Comparison of ENCODE assay signal across 13 cellular contexts in genomic region chr1:53366901-53367502, GRCh38. TPM values are rescaled to one million over a fixed set of nuclear protein-coding genes. Genes with fewer than 3 reads are reported as not detected.
DNase-seq lines count a peak whose midpoint lies in the region; ATAC-seq and FAIRE-seq lines count a peak whose summit lies in the region.
"Had no signal": no experiment of that assay in that cellular context is flagged by ENCODE, and none has a peak within 500 bp of the region (broad histone marks: within the 10 kb centered on the region; RNA-seq: fewer than 3 reads in every experiment).

No MANE protein-coding gene starts in this region.

- no peaks in the 10 kb centered on the region for H3K9me3 Mint-ChIP-seq in activated naive CD4-positive, alpha-beta T cell treated with anti-CD3 and anti-CD28 coated beads, Interleukin-2, amount 50 U/mL, for 72 hours
- H3K9me3 Mint-ChIP-seq in T-cell, result no peaks in the 10 kb centered on the region

- FAIRE-seq in urothelium cell line (lab: Jason Lieb, UNC), result no peak

- CTCF ChIA-PET in T-cell (lab: Charles Lee), result interaction anchor here in 1 of 2 donors (0.6 kb wide), 1 partner anchor 149 kb away, joined by 5 read pairs; no protein-coding TSS in a partner anchor

- ATAC-seq in activated naive CD4-positive, alpha-beta T cell treated with anti-CD3 and anti-CD28 coated beads, Interleukin-2, amount 50 U/mL, for 72 hours, result no peak
- ATAC-seq in T-cell (replicated peaks in 1 of 4), result no peak
- ATAC-seq in GM21619 (IDR thresholded peaks at IDR 0.05; ENCODE audit: unreplicated experiment), result no peak

- H3K4me1 Mint-ChIP-seq in T-cell, result peaks cover 28 to 39% (median 35%) of the 10 kb centered on the region in 3 donors

- peak overlapping the region in 2 of 3 donors; percentile 85 to 90 for H3K4me3 Mint-ChIP-seq in T-cell

- peak in 1 of 2 donors; percentile 26 for DNase-seq in activated naive CD4-positive, alpha-beta T cell treated with anti-CD3 and anti-CD28 coated beads, Interleukin-2, amount 50 U/mL, for 72 hours (ENCODE audit: low spot score in 2 of 2)
- DNase-seq in activated naive CD4-positive, alpha-beta T cell treated with Interleukin-2 at 50 U/mL for 16 hours, result no peak
- DNase-seq in T-cell (peak in 2 of 34 experiments; percentile 11 to 18), islet precursor cell (peak; percentile 38), ureter (ENCODE audit: low spot score) (peak; percentile 30), urothelium cell line (ENCODE audit: low spot score) (no peak), NCI-H446 treated with DMSO at 0.1 percent for 48 hours (lab: John Stamatoyannopoulos, UW) (no peak)
- DNase-seq: DMS53; NCI-H1436 treated with DMSO at 0.1 percent for 48 hours; NCI-H510A; stimulated activated CD4-positive, alpha-beta T cell treated with anti-CD3 and anti-CD28 coated beads, Interleukin-12 subunit alpha, Interleukin-12 subunit beta, amount 100 ng/mL, for 4 hours; thyroid gland had no signal

- H3K27ac Mint-ChIP-seq in activated naive CD4-positive, alpha-beta T cell treated with anti-CD3 and anti-CD28 coated beads, Interleukin-2, amount 50 U/mL, for 72 hours, result peak overlapping the region; percentile 77 to 85
- H3K27ac Mint-ChIP-seq in T-cell, result peak overlapping the region; percentile 97 to 98

- no peaks in the 10 kb centered on the region for H3K36me3 Mint-ChIP-seq in activated naive CD4-positive, alpha-beta T cell treated with anti-CD3 and anti-CD28 coated beads, Interleukin-2, amount 50 U/mL, for 72 hours
- H3K36me3 Mint-ChIP-seq in T-cell, result no peaks in the 10 kb centered on the region

- no peaks in the 10 kb centered on the region for H3K27me3 Mint-ChIP-seq in T-cell

- POLR2A ChIA-PET in T-cell (lab: Charles Lee), result no interaction called here

RNA-seq across cellular contexts. Expression of gene LRP8, which starts 39.1 kb away (rescaled TPM):
- total RNA-seq in activated naive CD4-positive, alpha-beta T cell treated with anti-CD3 and anti-CD28 coated beads, Interleukin-2, amount 50 U/mL, for 72 hours, result 10 to 100 TPM; 39.8 to 43.7 TPM
- total RNA-seq in T-cell (10 to 100 TPM in 4 of 5 donors, 1 to 10 TPM in 1; 8.9 to 21.5 (median 19.8) TPM), ureter (11.3 TPM)

Comparison
In these comparisons a context has a peak if more than half of its experiments do, and no peak if none do; other contexts are left out.
1. DNase-seq: peak in islet precursor cell (single experiment) and ureter (single experiment); none in activated naive CD4-positive, alpha-beta T cell treated with Interleukin-2 at 50 U/mL for 16 hours (single experiment), urothelium cell line (single experiment) and NCI-H446 treated with DMSO at 0.1 percent for 48 hours (single experiment).